8 cellular contexts compared by ENCODE assay signal in genomic region chr1:226739696-226740065, GRCh38. TPM values are rescaled to one million over a fixed set of nuclear protein-coding genes. Genes with fewer than 3 reads are reported as not detected.
DNase-seq lines count a peak whose midpoint lies in the region; ATAC-seq and TF ChIP-seq lines count a peak whose summit lies in the region.

No MANE protein-coding gene starts in this region.

- H2AFZ ChIP-seq in IMR-90 (replicated peaks; ENCODE audit: low read length, poor library complexity), result no peak overlapping the region

- H3K27ac ChIP-seq in IMR-90 (ENCODE audit: insufficient read depth, low read length), result no peak overlapping the region

- dilution Hi-C loops in IMR-90 (cut with HindIII; ENCODE audit: low sequenced_read_pairs, unreplicated experiment), result no loop called here

- H4K20me1 ChIP-seq in IMR-90 (ENCODE audit: insufficient read depth, low read length), result no peaks in the 10 kb centered on the region

- peak overlapping the region; percentile 41; the same call in 1 of the 2 replicates for H3K23ac ChIP-seq in IMR-90 (ENCODE audit: low read depth, low read length)

- peaks cover 2% of the 10 kb centered on the region; the same call in 1 of the 2 replicates for H3K27me3 ChIP-seq in IMR-90 (ENCODE audit: control insufficient read depth, insufficient read depth, low read length)

- CTCF ChIA-PET in IMR-90 (lab: Yijun Ruan, JAX), result no interaction called here

- peak overlapping the region; percentile 22 for H4K5ac ChIP-seq in IMR-90 (ENCODE audit: low read depth, low read length)

- no peak for DNase-seq in CD14-positive monocyte (ENCODE audit: low spot score)
- DNase-seq in IMR-90, result no peak
- no peak for DNase-seq in central memory CD8-positive, alpha-beta T cell (ENCODE audit: low spot score in 2 of 2)
- DNase-seq in nephron progenitor cell, result no peak
- DNase-seq in GM13976 (ENCODE audit: low spot score), result no peak
- DNase-seq in stimulated activated CD4-positive, alpha-beta T cell treated with anti-CD3 and anti-CD28 coated beads, Interleukin-4, amount 100 ng/mL, for 24 hours, result no peak
- DNase-seq in nucleus accumbens (lab: John Stamatoyannopoulos, UW), result no peak

- H3K9ac ChIP-seq in IMR-90 (ENCODE audit: low read depth, low read length), result peak overlapping the region; percentile 89; the same call in 1 of the 2 replicates

- no peak overlapping the region for H3K56ac ChIP-seq in IMR-90 (ENCODE audit: extremely low read depth, insufficient read depth, low read length)

- ATAC-seq in IMR-90 (ENCODE audit: low read depth) (no peak), GM19328 (IDR thresholded peaks at IDR 0.05; ENCODE audit: unreplicated experiment) (no peak)
- ATAC-seq in central memory CD8-positive, alpha-beta T cell (replicated peaks; ENCODE audit: extremely low read depth, poor library complexity, severe bottlenecking), result peak; percentile 11

- H3K4me1 ChIP-seq in IMR-90 (ENCODE audit: control insufficient read depth, insufficient read depth, low read length), result no peaks in the 10 kb centered on the region; the same call in 1 of the 2 replicates

- H3K36me3 ChIP-seq in IMR-90 (ENCODE audit: control insufficient read depth, insufficient read depth, low read length), result peaks cover 9% of the 10 kb centered on the region; the same call in 1 of the 2 replicates

- peaks cover 28% of the 10 kb centered on the region for H3K4me1 Mint-ChIP-seq in CD14-positive monocyte
- peaks cover 28% of the 10 kb centered on the region for H3K4me1 Mint-ChIP-seq in central memory CD8-positive, alpha-beta T cell
- H3K4me1 Mint-ChIP-seq in nephron progenitor cell, result peaks cover 15% of the 10 kb centered on the region

- H2BK120ac ChIP-seq in IMR-90 (ENCODE audit: low read depth, low read length), result no peak overlapping the region

- POLR2A ChIA-PET in IMR-90 (lab: Charles Lee; ENCODE audit: unreplicated experiment), result no interaction called here

- peaks cover 0 to 3% (median 0%) of the 10 kb centered on the region in 3 donors for H3K27me3 Mint-ChIP-seq in CD14-positive monocyte (ENCODE audit: low read depth in 3 of 3)
- H3K27me3 Mint-ChIP-seq in central memory CD8-positive, alpha-beta T cell, result no peaks in the 10 kb centered on the region
- peaks cover 28% of the 10 kb centered on the region for H3K27me3 Mint-ChIP-seq in nephron progenitor cell (ENCODE audit: low read depth, poor library complexity)

- no peaks in the 10 kb centered on the region; a peak in 1 of 4 replicates for H3K79me1 ChIP-seq in IMR-90 (ENCODE audit: low read depth in 1 of 2, low read length in 2 of 2)

- BruUV-seq in IMR-90 (replicated peaks; lab: Mats Ljungman, UMichigan), result no TSS peak

- no peak overlapping the region for H3K4ac ChIP-seq in IMR-90 (ENCODE audit: low read depth, low read length)

- H3K9me3 Mint-ChIP-seq in CD14-positive monocyte (peaks cover 0 to 12% (median 8%) of the 10 kb centered on the region in 7 donors), nephron progenitor cell (peaks cover 22% of the 10 kb centered on the region)
- H3K9me3 Mint-ChIP-seq in central memory CD8-positive, alpha-beta T cell, result no peaks in the 10 kb centered on the region

- H3K18ac ChIP-seq in IMR-90 (ENCODE audit: low read depth, low read length), result no peak overlapping the region

- H3K36me3 Mint-ChIP-seq in CD14-positive monocyte (peaks cover 19 to 20% of the 10 kb centered on the region in 2 donors), nephron progenitor cell (ENCODE audit: low read depth) (peaks cover 5% of the 10 kb centered on the region)
- H3K36me3 Mint-ChIP-seq in central memory CD8-positive, alpha-beta T cell (ENCODE audit: insufficient read depth), result peaks cover 41% of the 10 kb centered on the region

- H2AK9ac ChIP-seq in IMR-90 (replicated peaks; ENCODE audit: low read depth, low read length, poor library complexity), result no peak overlapping the region

- no peak overlapping the region for H4K91ac ChIP-seq in IMR-90 (ENCODE audit: insufficient read depth, low read depth, low read length)

- no peak overlapping the region for H2BK15ac ChIP-seq in IMR-90 (ENCODE audit: low read depth, low read length)

- H2AK5ac ChIP-seq in IMR-90 (ENCODE audit: low read depth, low read length), result no peak overlapping the region

- peak overlapping the region; percentile 70; the same call in 1 of the 2 replicates for H3K4me2 ChIP-seq in IMR-90 (ENCODE audit: low read depth, low read length)

- no peaks in the 10 kb centered on the region for H3K9me1 ChIP-seq in IMR-90 (ENCODE audit: insufficient read depth, low read length)

- no peak overlapping the region for H3K4me3 ChIP-seq in IMR-90 (ENCODE audit: insufficient read depth, low read depth, low read length)

- no peaks in the 10 kb centered on the region for H3K9me3 ChIP-seq in IMR-90 (ENCODE audit: control insufficient read depth, insufficient read depth, low read length)

- no CpG with 5 or more reads among the region's 3 CpGs for WGBS in IMR-90 (ENCODE audit: extremely low coverage in 2 of 2, insufficient read length in 1 of 2), 2 experiments

- TF ChIP-seq CTCF in CD14-positive monocyte (IDR thresholded peaks at IDR 0.05) (no peak), IMR-90 (conservative IDR thresholded peaks at IDR 0.05; ENCODE audit: low read depth, low read length) (no peak), nephron progenitor cell (IDR thresholded peaks at IDR 0.05) (no peak), GM13976 (IDR thresholded peaks at IDR 0.05; ENCODE audit: borderline replicate concordance, control extremely low read depth, extremely low read depth, insufficient read depth, missing control alignments) (no peak)

- no peak overlapping the region for H2BK20ac ChIP-seq in IMR-90 (ENCODE audit: low read depth, low read length)

- intact Hi-C loops in CD14-positive monocyte (cut with micrococcal nuclease) (loop anchor here (5.0 to 10.0 kb wide), 3 partner anchors 85 to 112 kb away; no protein-coding TSS in a partner anchor), IMR-90 (cut with micrococcal nuclease) (loop anchor here (2.0 to 5.0 kb wide), 4 partner anchors 37 to 105 kb away; no protein-coding TSS in a partner anchor)

- H3K27ac Mint-ChIP-seq in CD14-positive monocyte, result peak overlapping the region; percentile 83 to 98 (median 92)
- peak overlapping the region; percentile 97 for H3K27ac Mint-ChIP-seq in central memory CD8-positive, alpha-beta T cell (ENCODE audit: low read depth)
- H3K27ac Mint-ChIP-seq in nephron progenitor cell, result no peak overlapping the region

- H4K8ac ChIP-seq in IMR-90 (ENCODE audit: low read depth in 2 of 2, low read length in 2 of 2), result peak overlapping the region; percentile 65 to 86

- no peak for TF ChIP-seq RAD21 in IMR-90 (IDR thresholded peaks at IDR 0.05; ENCODE audit: low read length)

- in situ Hi-C loops in IMR-90 (cut with MboI; ENCODE audit: low sequenced_read_pairs) (loop anchor here (10.0 kb wide), 1 partner anchor 105 kb away; no protein-coding TSS in a partner anchor), GM13976 (cut with MboI; ENCODE audit: low sequenced_read_pairs, unreplicated experiment) (no loop called here)

- H3K4me3 Mint-ChIP-seq in CD14-positive monocyte (peak overlapping the region in 1 of 2 donors; percentile 97), nephron progenitor cell (peak overlapping the region; percentile 93)
- peak overlapping the region; percentile 96 for H3K4me3 Mint-ChIP-seq in central memory CD8-positive, alpha-beta T cell

- peak overlapping the region; percentile 60 for H3K14ac ChIP-seq in IMR-90 (replicated peaks; ENCODE audit: low read depth, low read length)

- H2BK5ac ChIP-seq in IMR-90 (ENCODE audit: low read depth, low read length, poor library complexity, severe bottlenecking), result no peak overlapping the region

- TF ChIP-seq POLR2A in IMR-90 (IDR thresholded peaks at IDR 0.05; ENCODE audit: low read depth, low read length), result no peak

TF ChIP-seq in IMR-90, 13 proteins besides CTCF, POLR2A, EP300 and RAD21:
- TF ChIP-seq FOS (IDR thresholded peaks at IDR 0.05; ENCODE audit: low read depth, low read length), result no peak
- no peak for TF ChIP-seq MAFK (IDR thresholded peaks at IDR 0.05; ENCODE audit: low read depth, low read length)
- no peak for TF ChIP-seq BHLHE40 (IDR thresholded peaks at IDR 0.05; ENCODE audit: low read depth, low read length)
- TF ChIP-seq CEBPB (IDR thresholded peaks at IDR 0.05; ENCODE audit: low read depth, low read length), result no peak
- TF ChIP-seq, protein P1, sequence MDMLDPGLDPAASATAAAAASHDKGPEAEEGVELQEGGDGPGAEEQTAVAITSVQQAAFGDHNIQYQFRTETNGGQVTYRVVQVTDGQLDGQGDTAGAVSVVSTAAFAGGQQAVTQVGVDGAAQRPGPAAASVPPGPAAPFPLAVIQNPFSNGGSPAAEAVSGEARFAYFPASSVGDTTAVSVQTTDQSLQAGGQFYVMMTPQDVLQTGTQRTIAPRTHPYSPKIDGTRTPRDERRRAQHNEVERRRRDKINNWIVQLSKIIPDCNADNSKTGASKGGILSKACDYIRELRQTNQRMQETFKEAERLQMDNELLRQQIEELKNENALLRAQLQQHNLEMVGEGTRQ (IDR thresholded peaks at IDR 0.05; ENCODE audit: low read depth, low read length), result no peak
- TF ChIP-seq NFE2L2 (IDR thresholded peaks at IDR 0.05; ENCODE audit: low read depth, low read length), result no peak
- TF ChIP-seq MAZ (IDR thresholded peaks at IDR 0.05; ENCODE audit: borderline replicate concordance, low read depth, low read length), result no peak
- TF ChIP-seq CHD1 (IDR thresholded peaks at IDR 0.05; ENCODE audit: low read depth, low read length), result no peak
- TF ChIP-seq SMC3 (IDR thresholded peaks at IDR 0.05; ENCODE audit: low read depth, low read length), result no peak

RNA-seq across cellular contexts. Expression of gene ITPKB, which starts 0.6 kb away (rescaled TPM):
- polyA plus RNA-seq in CD14-positive monocyte, result 10 to 100 TPM in 1 of 2 donors, 1 to 10 TPM in 1; 7.3 to 10.2 TPM
- 0.72 and 0.83 TPM in 2 replicates for total RNA-seq in IMR-90 (2012; rRNA removed)
- polyA plus RNA-seq in IMR-90 (2012; rRNA removed), result 1.3 and 1.4 TPM in 2 replicates
- 0.87 and 1.7 TPM in 2 replicates for polyA plus RNA-seq in IMR-90 (2012; cell fraction: cytosol; rRNA removed)
- polyA plus RNA-seq in IMR-90 (2012; cell fraction: nucleus; rRNA removed; ENCODE audit: low replicate concordance), result 1.9 and 2.6 TPM in 2 replicates
